In genomic region chr17:50887705-50888245, GRCh38 we compare ENCODE assay signal across 1 cellular context.
TF ChIP-seq lines count a peak whose summit lies in the region.

No MANE protein-coding gene starts in this region.

TF ChIP-seq in H1, 55 proteins besides CTCF, POLR2A, EP300 and RAD21:
- TF ChIP-seq GTF2F1 (IDR thresholded peaks at IDR 0.05; ENCODE audit: borderline replicate concordance, low read depth, low read length) (no peak), RFX5 (IDR thresholded peaks at IDR 0.05; ENCODE audit: borderline replicate concordance, low read depth, low read length) (no peak), ZNF274 (IDR thresholded peaks at IDR 0.05; ENCODE audit: borderline replicate concordance, extremely low read depth, low read length) (no peak), ATF3 (IDR thresholded peaks at IDR 0.05; ENCODE audit: insufficient read depth, low read depth, low read length) (no peak), POU5F1 (IDR thresholded peaks at IDR 0.05; ENCODE audit: low read depth, low read length) (no peak), RBBP5 (IDR thresholded peaks at IDR 0.05; ENCODE audit: borderline replicate concordance, low read depth, low read length) (no peak)
